10 cellular contexts compared by ENCODE assay signal in genomic region chr7:35593896-35594295, GRCh38.
DNase-seq lines count a peak whose midpoint lies in the region; ATAC-seq, FAIRE-seq and TF ChIP-seq lines count a peak whose summit lies in the region.
"Had no signal": no experiment of that assay in that cellular context is flagged by ENCODE, and none has a peak within 500 bp of the region (broad histone marks: within the 10 kb centered on the region; RNA-seq: fewer than 3 reads in every experiment).

No MANE protein-coding gene starts in this region.

- no peak for TF ChIP-seq POLR2A in HepG2 (IDR thresholded peaks at IDR 0.05; ENCODE audit: insufficient read depth in 1 of 2, low read depth in 2 of 2, low read length in 2 of 2)
- no peak for TF ChIP-seq POLR2A in right lobe of liver (IDR thresholded peaks at IDR 0.05)

- H3K9me3 ChIP-seq in HepG2 (ENCODE audit: low read length), result no peaks in the 10 kb centered on the region
- H3K9me3 ChIP-seq in right lobe of liver, result no peaks in the 10 kb centered on the region
- H3K9me3 ChIP-seq: pancreas had no signal

- TF ChIP-seq CTCF in HepG2 (CRISPR knock-in tag; IDR thresholded peaks at IDR 0.05) (peak; percentile 27; the same call in 1 of the 2 replicates), right lobe of liver (IDR thresholded peaks at IDR 0.05) (peak in 1 of 4 donors; percentile 12), LNCAP (IDR thresholded peaks at IDR 0.05) (peak; percentile 45; the same call in 1 of the 2 replicates)

- peak; percentile 7 for DNase-seq in HepG2 (ENCODE audit: low spot score)
- no peak for DNase-seq in right lobe of liver
- DNase-seq in cerebellar cortex (ENCODE audit: low spot score), result peak; percentile 7
- peak; percentile 11 to 16 for DNase-seq in stimulated activated CD8-positive, alpha-beta memory T cell treated with anti-CD3 and anti-CD28 coated beads, Interleukin-2, amount 100 ng/mL, for 48 hours (ENCODE audit: low read depth in 2 of 2)
- no peak for DNase-seq in NCI-H2196 treated with DMSO at 0.1 percent for 48 hours (lab: John Stamatoyannopoulos, UW; ENCODE audit: unreplicated experiment)
- DNase-seq in T-helper 1 cell, result no peak
- DNase-seq: pancreas; stimulated activated naive CD4-positive, alpha-beta T cell treated with Interleukin-2 at 50 U/mL for 16 hours had no signal

- no peak overlapping the region for H3K9ac ChIP-seq in HepG2 (ENCODE audit: insufficient read depth, low read depth, low read length)

- H3K4me2 ChIP-seq in HepG2 (ENCODE audit: low read depth, low read length), result no peak overlapping the region

- 29% methylated on average over 7 of the region's 8 CpGs for WGBS in HepG2 (ENCODE audit: low lambda C conversion rate)
- 67% methylated on average over 3 of the region's 8 CpGs for WGBS in right lobe of liver (ENCODE audit: insufficient coverage, low coverage, low lambda C conversion rate, missing lambda C conversion rate)

- no peak overlapping the region for H2AFZ ChIP-seq in HepG2 (ENCODE audit: low read length)

- H3K27ac ChIP-seq in HepG2 (ENCODE audit: extremely low read length, insufficient read depth, low read length) (no peak overlapping the region), right lobe of liver (no peak overlapping the region)
- H3K27ac ChIP-seq: pancreas had no signal

- no peaks in the 10 kb centered on the region for H3K36me3 ChIP-seq in HepG2 (replicated peaks in 1 of 2; ENCODE audit: control insufficient read depth in 1 of 2, insufficient read depth in 2 of 2, low read length in 2 of 2)
- no peaks in the 10 kb centered on the region for H3K36me3 ChIP-seq in right lobe of liver
- H3K36me3 ChIP-seq: pancreas had no signal

- H4K20me1 ChIP-seq in HepG2 (ENCODE audit: insufficient read depth, low read length), result no peaks in the 10 kb centered on the region

- in situ Hi-C loops in HepG2 (cut with HindIII; ENCODE audit: extremely low pct_ligation_motif_present, low pct_unique_long_range_greater_than_20kb), result no loop called here

- TF ChIP-seq RAD21 in HepG2 (CRISPR knock-in tag; IDR thresholded peaks at IDR 0.05), result no peak

- no TSS peak for BruUV-seq in HepG2 (replicated peaks; lab: Mats Ljungman, UMichigan)

- intact Hi-C loops in HepG2 (cut with micrococcal nuclease; ENCODE audit: unreplicated experiment) (no loop called here), right lobe of liver (cut with DNase I) (no loop called here)

- no peaks in the 10 kb centered on the region for H3K79me2 ChIP-seq in HepG2 (ENCODE audit: insufficient read depth, low read length)

- no peak overlapping the region for H3K4me3 ChIP-seq in HepG2 (replicated peaks in 1 of 3; ENCODE audit: insufficient read depth in 1 of 3, low read depth in 2 of 3, low read length in 3 of 3)
- H3K4me3 ChIP-seq in right lobe of liver, result no peak overlapping the region
- H3K4me3 ChIP-seq: pancreas had no signal

- no peak for FAIRE-seq in HepG2 (lab: Jason Lieb, UNC)
- FAIRE-seq: pancreas had no signal

- no peak for TF ChIP-seq EP300 in HepG2 (IDR thresholded peaks at IDR 0.05; ENCODE audit: low read depth in 2 of 2, low read length in 2 of 2)
- TF ChIP-seq EP300 in HepG2 (CRISPR knock-in tag; IDR thresholded peaks at IDR 0.05; ENCODE audit: borderline replicate concordance), result no peak

- H3K27me3 ChIP-seq in HepG2 (ENCODE audit: control insufficient read depth in 1 of 2, insufficient read depth in 2 of 2, low read length in 2 of 2), result peaks cover 0 to 5% of the 10 kb centered on the region in 2 experiments; a peak in 1 of 5 replicates
- no peaks in the 10 kb centered on the region for H3K27me3 ChIP-seq in right lobe of liver
- H3K27me3 ChIP-seq: pancreas had no signal

- CTCF ChIA-PET in HepG2 (lab: Yijun Ruan, JAX; ENCODE audit: low intra/inter-chr PET ratio, low total read pairs), result no interaction called here

- peak; percentile 39; the same call in 1 of the 3 replicates for ATAC-seq in HepG2
- ATAC-seq in right lobe of liver, result no peak
- no peak for ATAC-seq in HG02571 (IDR thresholded peaks at IDR 0.05; ENCODE audit: unreplicated experiment)
- ATAC-seq: pancreas had no signal

- POLR2A ChIA-PET in HepG2 (lab: Yijun Ruan, JAX), result no interaction called here

- H3K4me1 ChIP-seq in HepG2 (ENCODE audit: insufficient read depth, low read length) (no peaks in the 10 kb centered on the region), right lobe of liver (no peaks in the 10 kb centered on the region)
- H3K4me1 ChIP-seq: pancreas had no signal

TF ChIP-seq in HepG2, 621 proteins besides CTCF, POLR2A, EP300 and RAD21:
- TF ChIP-seq ZNF160 (CRISPR knock-in tag; IDR thresholded peaks at IDR 0.05) (no peak), ZNF512 (CRISPR knock-in tag; IDR thresholded peaks at IDR 0.05) (no peak), TFAP4 (IDR thresholded peaks at IDR 0.05; ENCODE audit: borderline replicate concordance, low read depth) (peak; percentile 55; the same call in 1 of the 2 replicates)

Comparison
In these comparisons a context has a peak if more than half of its experiments do, and no peak if none do; other contexts are left out.
1. DNase-seq: peak in HepG2 (single experiment), cerebellar cortex (single experiment) and stimulated activated CD8-positive, alpha-beta memory T cell treated with anti-CD3 and anti-CD28 coated beads, Interleukin-2, amount 100 ng/mL, for 48 hours (2 of 2); none in right lobe of liver (0 of 3), NCI-H2196 treated with DMSO at 0.1 percent for 48 hours (single experiment) and T-helper 1 cell (0 of 5).